ENCODE assay signal across 8 cellular contexts in genomic region chr15:76866716-76867321, GRCh38. TPM values are rescaled to one million over a fixed set of nuclear protein-coding genes. Genes with fewer than 3 reads are reported as not detected.
DNase-seq lines count a peak whose midpoint lies in the region; ATAC-seq and TF ChIP-seq lines count a peak whose summit lies in the region.

No MANE protein-coding gene starts in this region.

- H3K27ac ChIP-seq in osteoblast (ENCODE audit: low read depth, low read length) = no peak overlapping the region

- no peak overlapping the region for H3K4me3 ChIP-seq in osteoblast (ENCODE audit: insufficient read depth, low read length)

- DNase-seq in stimulated activated CD4-positive, alpha-beta T cell treated with anti-CD3 and anti-CD28 coated beads, Interleukin-15, amount 100 ng/mL, for 24 hours = peak; percentile 14
- DNase-seq in stimulated activated CD4-positive, alpha-beta T cell treated with anti-CD3 and anti-CD28 coated beads, Interleukin-1b, Interleukin-23, amount 100 ng/mL, for 48 hours = no peak
- DNase-seq in NCI-H524 (lab: John Stamatoyannopoulos, UW) = peak; percentile 9 to 47
- DNase-seq in epidermal melanocyte (ENCODE audit: insufficient read length, low spot score) = peak; percentile 20
- peak; percentile 25 for DNase-seq in osteoblast (ENCODE audit: insufficient read length, low spot score, missing footprints)
- no peak for DNase-seq in activated effector memory CD4-positive, alpha-beta T cell treated with anti-CD3 and anti-CD28 coated beads, Interleukin-2, amount 50 U/mL, for 16 hours

- no peaks in the 10 kb centered on the region for H4K20me1 ChIP-seq in osteoblast (ENCODE audit: insufficient read depth, low read length)

- no peaks in the 10 kb centered on the region for H3K4me1 ChIP-seq in osteoblast (ENCODE audit: insufficient read depth, low read length)

- no peak for ATAC-seq in GM18861 (IDR thresholded peaks at IDR 0.05; ENCODE audit: unreplicated experiment)
- no peak for ATAC-seq in HG03521 (IDR thresholded peaks at IDR 0.05; ENCODE audit: unreplicated experiment)

- no peaks in the 10 kb centered on the region for H3K27me3 ChIP-seq in osteoblast (ENCODE audit: insufficient read depth, low read length)

- peak; percentile 75 for TF ChIP-seq CTCF in osteoblast (IDR thresholded peaks at IDR 0.05; ENCODE audit: extremely low read depth, low read depth, low read length)

- H3K9me3 ChIP-seq in osteoblast (ENCODE audit: low read depth, low read length) = no peaks in the 10 kb centered on the region

- H3K4me2 ChIP-seq in osteoblast (ENCODE audit: insufficient read depth, low read length) = no peak overlapping the region

- H2AFZ ChIP-seq in osteoblast (ENCODE audit: low read length) = no peak overlapping the region

- H3K36me3 ChIP-seq in osteoblast (ENCODE audit: insufficient read depth, low read length) = no peaks in the 10 kb centered on the region

- H3K79me2 ChIP-seq in osteoblast (ENCODE audit: insufficient read depth, low read length) = peaks cover 2% of the 10 kb centered on the region

RNA-seq across cellular contexts. Expression of gene SCAPER, which starts 38.3 kb away (rescaled TPM):
- 8.3 and 10.6 TPM in 2 replicates for total RNA-seq in osteoblast

Comparison
In these comparisons a context has a peak if more than half of its experiments do, and no peak if none do; other contexts are left out.
1. DNase-seq: peak in stimulated activated CD4-positive, alpha-beta T cell treated with anti-CD3 and anti-CD28 coated beads, Interleukin-15, amount 100 ng/mL, for 24 hours (single experiment), NCI-H524 (2 of 2), epidermal melanocyte (single experiment) and osteoblast (single experiment); none in stimulated activated CD4-positive, alpha-beta T cell treated with anti-CD3 and anti-CD28 coated beads, Interleukin-1b, Interleukin-23, amount 100 ng/mL, for 48 hours (single experiment) and activated effector memory CD4-positive, alpha-beta T cell treated with anti-CD3 and anti-CD28 coated beads, Interleukin-2, amount 50 U/mL, for 16 hours (single experiment).